8 cellular contexts compared by ENCODE assay signal in the genomic region with DNA sequence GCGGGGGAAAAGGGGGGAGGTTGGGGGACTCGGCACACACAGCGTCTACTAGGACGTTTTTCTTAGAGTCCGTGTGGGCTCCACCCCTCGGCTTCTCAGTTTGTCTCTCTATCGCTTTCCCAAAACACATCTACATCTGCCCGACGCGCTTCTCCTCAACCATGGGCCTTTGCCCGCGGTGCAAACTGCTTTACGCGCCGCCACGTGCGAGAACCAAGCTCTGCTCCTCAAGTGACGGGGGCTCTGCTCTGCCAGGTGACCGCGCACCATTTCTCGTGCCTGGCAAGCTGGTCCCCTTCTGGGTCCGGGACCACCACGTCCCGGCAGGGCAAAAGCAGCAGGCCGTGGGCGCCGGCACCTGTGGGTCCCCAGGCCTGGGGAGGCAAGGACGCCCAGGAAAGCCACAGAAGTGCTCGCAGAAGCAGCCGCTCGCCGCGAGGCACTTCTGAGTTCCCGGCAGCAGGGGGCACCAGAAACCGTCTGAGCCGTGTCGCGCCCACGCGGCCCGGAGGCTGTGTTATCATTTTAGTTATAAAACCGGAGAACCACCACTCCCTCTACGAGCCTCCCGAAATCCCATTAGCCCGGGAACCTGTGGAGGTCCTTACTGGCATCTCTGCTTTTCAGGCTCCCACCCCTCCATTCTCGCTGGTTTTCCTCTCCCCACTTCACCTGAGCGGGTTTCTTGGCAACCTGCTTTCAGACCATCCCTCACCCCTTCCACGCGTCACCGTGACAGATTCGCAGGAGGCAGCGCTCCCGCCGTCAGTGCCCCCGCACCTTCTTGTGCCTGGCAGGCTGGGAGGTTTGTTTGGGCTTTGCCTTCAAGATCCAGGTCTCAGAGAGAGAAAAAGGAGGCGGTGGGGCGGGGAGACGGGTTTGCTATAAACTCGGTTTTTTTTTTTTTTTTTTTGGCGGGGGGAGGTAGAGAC. TPM values are rescaled to one million over a fixed set of nuclear protein-coding genes. Genes with fewer than 3 reads are reported as not detected.
A peak's percentile ranks its signal among the peaks of the same experiment; 100 is the strongest.
DNase-seq lines count a peak whose midpoint lies in the region; ATAC-seq and TF ChIP-seq lines count a peak whose summit lies in the region.

No MANE protein-coding gene starts in this region.

- H3K4me1 ChIP-seq in transverse colon, result peaks cover 0 to 39% (median 8%) of the 10 kb centered on the region in 4 donors

- DNase-seq in AG08395 (ENCODE audit: low spot score), result peak; percentile 80
- peak; percentile 85 for DNase-seq in NCI-H748 (lab: John Stamatoyannopoulos, UW; ENCODE audit: unreplicated experiment)
- peak; percentile 49 for DNase-seq in activated T-helper 1 cell treated with anti-CD3 and anti-CD28 coated beads, Interleukin-12 subunit alpha, Interleukin-12 subunit beta, Interleukin-2, Interleukin-4 antibody, amounts not matched to agents 30 ng/mL and 10 ng/mL and 1 ng/mL, durations not matched to agents 14 hours and 24 hours and 36 hours (ENCODE audit: low spot score)
- DNase-seq in globus pallidus (ENCODE audit: low spot score), result peak; percentile 79
- peak; percentile 48 for DNase-seq in omental fat pad (ENCODE audit: low spot score)
- peak; percentile 67 for DNase-seq in transverse colon

- peaks cover 81% of the 10 kb centered on the region for H3K27me3 Mint-ChIP-seq in activated T-helper 1 cell treated with anti-CD3 and anti-CD28 coated beads, Interleukin-12 subunit alpha, Interleukin-12 subunit beta, Interleukin-2, Interleukin-4 antibody, amounts not matched to agents 30 ng/mL and 10 ng/mL and 1 ng/mL, durations not matched to agents 14 hours and 24 hours and 36 hours (ENCODE audit: insufficient read depth)

- H3K36me3 ChIP-seq in transverse colon, result no peaks in the 10 kb centered on the region

- TF ChIP-seq EP300 in transverse colon (IDR thresholded peaks at IDR 0.05; ENCODE audit: low read depth), result no peak

- H3K4me3 ChIP-seq in transverse colon, result peak overlapping the region; percentile 30 to 60 (median 42)

- H3K9me3 Mint-ChIP-seq in activated T-helper 1 cell treated with anti-CD3 and anti-CD28 coated beads, Interleukin-12 subunit alpha, Interleukin-12 subunit beta, Interleukin-2, Interleukin-4 antibody, amounts not matched to agents 30 ng/mL and 10 ng/mL and 1 ng/mL, durations not matched to agents 14 hours and 24 hours and 36 hours, result no peaks in the 10 kb centered on the region

- TF ChIP-seq CTCF in omental fat pad (IDR thresholded peaks at IDR 0.05) (no peak), transverse colon (IDR thresholded peaks at IDR 0.05) (peak; percentile 63 to 74 (median 71))

- intact Hi-C loops in activated T-helper 1 cell treated with anti-CD3 and anti-CD28 coated beads, Interleukin-12 subunit alpha, Interleukin-12 subunit beta, Interleukin-2, Interleukin-4 antibody, amounts not matched to agents 30 ng/mL and 10 ng/mL and 1 ng/mL, durations not matched to agents 14 hours and 24 hours and 36 hours (cut with micrococcal nuclease), result loop anchor here (1.0 to 2.0 kb wide), 2 partner anchors 356 to 425 kb away; no protein-coding TSS in a partner anchor
- intact Hi-C loops in transverse colon (cut with DNase I; ENCODE audit: low total_unique reads), result loop anchor here (1.0 to 5.0 kb wide), 3 partner anchors 60 to 356 kb away; no protein-coding TSS in a partner anchor

- in situ Hi-C loops in transverse colon (cut with MboI; ENCODE audit: low pct_ligation_motif_present in 1 of 4, low pct_unique_long_range_greater_than_20kb in 1 of 4, low sequenced_read_pairs in 3 of 4), result loop anchor here in 1 of 4 donors (10.0 kb wide), 1 partner anchor 357 kb away; no protein-coding TSS in a partner anchor

- ATAC-seq in GM18861 (IDR thresholded peaks at IDR 0.05; ENCODE audit: unreplicated experiment) (peak; percentile 43), HG03159 (IDR thresholded peaks at IDR 0.05; ENCODE audit: unreplicated experiment) (peak; percentile 53), omental fat pad (ENCODE audit: low FRiP score) (peak; percentile 84)

- no peak for TF ChIP-seq POLR2A in transverse colon (IDR thresholded peaks at IDR 0.05)

- peak overlapping the region; percentile 64 for H3K4me3 Mint-ChIP-seq in activated T-helper 1 cell treated with anti-CD3 and anti-CD28 coated beads, Interleukin-12 subunit alpha, Interleukin-12 subunit beta, Interleukin-2, Interleukin-4 antibody, amounts not matched to agents 30 ng/mL and 10 ng/mL and 1 ng/mL, durations not matched to agents 14 hours and 24 hours and 36 hours

- peaks cover 20% of the 10 kb centered on the region for H3K4me1 Mint-ChIP-seq in activated T-helper 1 cell treated with anti-CD3 and anti-CD28 coated beads, Interleukin-12 subunit alpha, Interleukin-12 subunit beta, Interleukin-2, Interleukin-4 antibody, amounts not matched to agents 30 ng/mL and 10 ng/mL and 1 ng/mL, durations not matched to agents 14 hours and 24 hours and 36 hours (ENCODE audit: low read depth)

- 22% methylated on average over 54 of the region's 60 CpGs; no CpG with 5 or more reads in 1 of the 2 donors for WGBS in transverse colon (ENCODE audit: low coverage in 1 of 2), 2 donors

- peak overlapping the region; percentile 86 to 93 (median 86) for H3K27ac ChIP-seq in transverse colon

- peaks cover 2% of the 10 kb centered on the region for H3K36me3 Mint-ChIP-seq in activated T-helper 1 cell treated with anti-CD3 and anti-CD28 coated beads, Interleukin-12 subunit alpha, Interleukin-12 subunit beta, Interleukin-2, Interleukin-4 antibody, amounts not matched to agents 30 ng/mL and 10 ng/mL and 1 ng/mL, durations not matched to agents 14 hours and 24 hours and 36 hours (ENCODE audit: low read depth)

- peaks cover 84% of the 10 kb centered on the region for H3K27me3 ChIP-seq in transverse colon

- no peaks in the 10 kb centered on the region for H3K9me3 ChIP-seq in transverse colon

- H3K27ac Mint-ChIP-seq in activated T-helper 1 cell treated with anti-CD3 and anti-CD28 coated beads, Interleukin-12 subunit alpha, Interleukin-12 subunit beta, Interleukin-2, Interleukin-4 antibody, amounts not matched to agents 30 ng/mL and 10 ng/mL and 1 ng/mL, durations not matched to agents 14 hours and 24 hours and 36 hours, result peak overlapping the region; percentile 83

RNA-seq across cellular contexts. Expression of a gene that starts 2.5 kb away (rescaled TPM):
- total RNA-seq in activated T-helper 1 cell treated with anti-CD3 and anti-CD28 coated beads, Interleukin-12 subunit alpha, Interleukin-12 subunit beta, Interleukin-2, Interleukin-4 antibody, amounts not matched to agents 30 ng/mL and 10 ng/mL and 1 ng/mL, durations not matched to agents 14 hours and 24 hours and 36 hours, result 0.36 and 0.44 TPM in 2 replicates
- total RNA-seq in omental fat pad (under 1 TPM in 1 of 4 donors, not detected in 3; 0.13 TPM), transverse colon (1 to 10 TPM in 3 of 4 donors, under 1 TPM in 1; 0.80 to 2.4 (median 1.8) TPM)

Comparison
In these comparisons a context has a peak if more than half of its experiments do, and no peak if none do; other contexts are left out.
1. Peak in every context shown above with its lines: DNase-seq, ATAC-seq, H3K4me3 ChIP-seq and H3K27ac ChIP-seq.
2. CTCF ChIP-seq: peak in transverse colon (5 of 5); none in omental fat pad (0 of 3).